Comparison of ENCODE assay signal across 8 cellular contexts in the genomic region with DNA sequence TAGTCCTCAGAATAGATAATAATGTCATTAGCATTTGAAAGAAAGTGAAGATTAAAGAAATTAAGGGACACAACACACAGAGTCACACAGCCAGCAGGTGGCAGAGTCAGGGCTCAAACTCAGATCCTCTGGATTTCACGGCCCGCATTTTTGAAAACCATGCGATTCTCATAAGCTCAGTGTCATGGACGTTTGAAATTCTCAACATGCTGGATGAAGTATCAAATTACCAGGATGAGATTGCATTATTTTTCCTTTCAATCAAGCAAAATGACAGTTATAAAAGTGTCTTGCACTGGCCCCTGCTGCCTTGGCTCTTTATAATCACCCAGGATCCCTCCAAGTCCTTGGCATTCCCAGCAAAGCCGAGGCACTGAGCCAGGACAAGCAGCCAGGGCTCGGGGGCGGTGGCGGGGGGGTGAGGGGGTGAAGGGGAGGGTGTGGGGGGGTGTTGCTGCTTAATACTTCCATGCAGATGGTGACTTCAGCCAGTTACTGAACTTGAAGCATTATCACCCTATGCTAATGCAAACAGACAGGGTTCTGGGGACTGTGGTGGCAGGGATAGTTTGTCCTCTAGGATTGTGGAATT. TPM values are rescaled to one million over a fixed set of nuclear protein-coding genes. Genes with fewer than 3 reads are reported as not detected.
A peak's percentile ranks its signal among the peaks of the same experiment; 100 is the strongest.
DNase-seq lines count a peak whose midpoint lies in the region; ATAC-seq and TF ChIP-seq lines count a peak whose summit lies in the region.

No MANE protein-coding gene starts in this region.

- peak; percentile 63 for TF ChIP-seq CTCF in CD8-positive, alpha-beta T cell (IDR thresholded peaks at IDR 0.05)

- peak; percentile 12 to 70 (median 51) for DNase-seq in CD8-positive, alpha-beta T cell
- peak in 48 of 76 experiments; percentile 0 to 54 (median 27) for DNase-seq in HUDEP-2 (lab: John Stamatoyannopoulos, UW; ENCODE audit: unreplicated experiment in 76 of 76)
- DNase-seq in SK-N-DZ (ENCODE audit: low spot score): peak; percentile 68
- peak; percentile 78 for DNase-seq in Right ventricle myocardium superior
- DNase-seq in retina: peak; percentile 58

- intact Hi-C loops in CD8-positive, alpha-beta T cell (cut with DNase I, micrococcal nuclease): loop anchor here (1.0 to 10.0 kb wide), 6 partner anchors 165 to 767 kb away; no protein-coding TSS in a partner anchor
- intact Hi-C loops in Right ventricle myocardium superior (cut with DNase I): loop anchor here (10.0 kb wide), 2 partner anchors 177 to 277 kb away; no protein-coding TSS in a partner anchor

- H3K9me3 Mint-ChIP-seq in CD8-positive, alpha-beta T cell: no peaks in the 10 kb centered on the region
- H3K9me3 Mint-ChIP-seq in activated naive CD8-positive, alpha-beta T cell (ENCODE audit: low read depth): no peaks in the 10 kb centered on the region

- CTCF ChIA-PET in CD8-positive, alpha-beta T cell (lab: Charles Lee): interaction anchor here (0.6 to 4.4 kb wide), 18 partner anchors 9 to 672 kb away, joined by 3 to 35 read pairs (median 3); partner anchors contain the start of gene MARF1

- no peak overlapping the region for H3K27ac Mint-ChIP-seq in CD8-positive, alpha-beta T cell
- peak overlapping the region; percentile 29 for H3K27ac Mint-ChIP-seq in activated naive CD8-positive, alpha-beta T cell

- no peaks in the 10 kb centered on the region for H3K9me3 ChIP-seq in CD8-positive, alpha-beta T cell (ENCODE audit: low read length)

- H3K4me3 Mint-ChIP-seq in CD8-positive, alpha-beta T cell: no peak overlapping the region
- H3K4me3 Mint-ChIP-seq in activated naive CD8-positive, alpha-beta T cell: no peak overlapping the region

- POLR2A ChIA-PET in CD8-positive, alpha-beta T cell (lab: Charles Lee): interaction anchor here (0.7 kb wide), 2 partner anchors 215 to 276 kb away, joined by 3 to 5 read pairs; partner anchors contain the start of gene MARF1

- H3K36me3 Mint-ChIP-seq in CD8-positive, alpha-beta T cell: no peaks in the 10 kb centered on the region
- no peaks in the 10 kb centered on the region for H3K36me3 Mint-ChIP-seq in activated naive CD8-positive, alpha-beta T cell

- no peak overlapping the region for H3K4me3 ChIP-seq in CD8-positive, alpha-beta T cell (ENCODE audit: low read depth, low read length)

- no peak for ATAC-seq in CD8-positive, alpha-beta T cell
- peak; percentile 93 for ATAC-seq in Right ventricle myocardium superior (ENCODE audit: poor library complexity)
- no peak for ATAC-seq in HG03571 (IDR thresholded peaks at IDR 0.05; ENCODE audit: unreplicated experiment)
- no peak for ATAC-seq in HG03280 (IDR thresholded peaks at IDR 0.05; ENCODE audit: unreplicated experiment)

- H3K4me1 ChIP-seq in CD8-positive, alpha-beta T cell (ENCODE audit: insufficient read depth, low read length): no peaks in the 10 kb centered on the region

- no peak overlapping the region for H3K27ac ChIP-seq in CD8-positive, alpha-beta T cell (ENCODE audit: low read depth, low read length)

- no peaks in the 10 kb centered on the region for H3K36me3 ChIP-seq in CD8-positive, alpha-beta T cell (ENCODE audit: insufficient read depth, low read length)

- H3K27me3 Mint-ChIP-seq in CD8-positive, alpha-beta T cell (ENCODE audit: low read depth): peaks cover under 1% of the 10 kb centered on the region
- H3K27me3 Mint-ChIP-seq in activated naive CD8-positive, alpha-beta T cell: no peaks in the 10 kb centered on the region

- no peaks in the 10 kb centered on the region for H3K27me3 ChIP-seq in CD8-positive, alpha-beta T cell (ENCODE audit: insufficient read depth, low read length)

- peaks cover 2% of the 10 kb centered on the region for H3K4me1 Mint-ChIP-seq in CD8-positive, alpha-beta T cell (ENCODE audit: low read depth)
- H3K4me1 Mint-ChIP-seq in activated naive CD8-positive, alpha-beta T cell (ENCODE audit: low read depth): peaks cover 2% of the 10 kb centered on the region

RNA-seq across cellular contexts. Expression of gene BMERB1, which starts 6.6 kb away (rescaled TPM):
- total RNA-seq in CD8-positive, alpha-beta T cell: 1 to 10 TPM; 1.9 to 2.4 TPM
- polyA plus RNA-seq in SK-N-DZ (2014; cell fraction: cytosol; rRNA removed): 36.7 and 45.9 TPM in 2 replicates
- 18.1 and 23.6 TPM in 2 replicates for polyA plus RNA-seq in SK-N-DZ (2014; cell fraction: nucleus; rRNA removed)
- total RNA-seq in Right ventricle myocardium superior: 71.8 TPM

RNA-seq across cellular contexts. Expression of gene MPV17L, which starts 32.2 kb away (rescaled TPM):
- not detected for total RNA-seq in CD8-positive, alpha-beta T cell
- 8.8 and 11.2 TPM in 2 replicates for polyA plus RNA-seq in SK-N-DZ (2014; cell fraction: cytosol; rRNA removed)
- polyA plus RNA-seq in SK-N-DZ (2014; cell fraction: nucleus; rRNA removed): 2.7 and 3.5 TPM in 2 replicates
- 6.1 TPM for total RNA-seq in Right ventricle myocardium superior

RNA-seq across cellular contexts. Expression of gene NPIPA5, which starts 49.6 kb away (rescaled TPM):
- 1 to 10 TPM in 1 of 2 experiments, not detected in 1; 3.9 TPM for total RNA-seq in CD8-positive, alpha-beta T cell
- polyA plus RNA-seq in SK-N-DZ (2014; cell fraction: cytosol; rRNA removed): 5.2 and 23.5 TPM in 2 replicates
- polyA plus RNA-seq in SK-N-DZ (2014; cell fraction: nucleus; rRNA removed): 25.0 and 31.6 TPM in 2 replicates
- total RNA-seq in Right ventricle myocardium superior: 5.2 TPM

Comparison
In these comparisons a context has a peak if more than half of its experiments do, and no peak if none do; other contexts are left out.
1. DNase-seq: peak in every context shown above with its lines; median percentile 78 in Right ventricle myocardium superior; 68 in SK-N-DZ; 58 in retina; 51 in CD8-positive, alpha-beta T cell; 27 in HUDEP-2.
2. RNA of gene BMERB1, which starts 6.6 kb away (total RNA-seq): 71.8 TPM in Right ventricle myocardium superior (single experiment); 1.9 to 2.4 TPM in CD8-positive, alpha-beta T cell; every median in the first group is over 10 times any median in the second.